ENCODE assay signal across 1 cellular context in the genomic region with DNA sequence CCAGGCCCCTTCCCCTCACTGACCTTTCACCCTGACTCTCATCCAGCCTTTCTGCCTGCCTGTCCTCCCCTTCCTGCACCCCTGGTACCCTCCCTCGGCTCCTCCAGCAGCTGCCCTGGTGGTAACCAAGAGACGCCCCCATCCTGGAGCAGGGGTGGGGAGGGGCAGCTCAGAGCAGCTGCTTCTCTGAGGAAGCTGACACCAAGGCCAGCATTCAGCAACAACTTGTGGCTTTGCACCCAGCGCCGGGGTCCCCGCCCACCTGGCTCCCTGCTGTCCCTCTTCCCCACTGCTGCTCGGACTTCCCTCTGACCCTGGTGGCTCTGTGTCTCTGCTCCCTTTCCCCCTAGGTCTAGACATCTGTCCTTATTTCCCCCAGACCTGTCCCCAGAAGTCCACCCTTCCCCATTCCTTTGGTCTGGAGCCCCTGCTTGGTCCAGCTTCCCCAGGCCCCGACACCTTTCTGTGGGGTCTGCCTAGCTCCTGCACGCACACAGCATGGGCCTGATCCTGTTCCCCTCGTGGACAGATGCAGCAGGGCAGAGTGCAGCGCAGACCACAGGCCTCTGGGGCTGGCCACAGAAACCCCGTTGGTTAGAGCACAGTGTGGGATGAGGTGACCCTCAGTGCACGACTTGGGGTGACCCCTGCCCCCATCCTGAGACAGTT.
TF ChIP-seq lines count a peak whose summit lies in the region.

No MANE protein-coding gene starts in this region.

TF ChIP-seq in HepG2, 621 proteins besides CTCF, POLR2A, EP300 and RAD21:
- no peak for TF ChIP-seq NCOA2 (CRISPR knock-in tag; IDR thresholded peaks at IDR 0.05)
- TF ChIP-seq YY1 (IDR thresholded peaks at IDR 0.05; ENCODE audit: insufficient read depth, insufficient replicate concordance, low read depth, low read length), result no peak
- peak; percentile 63 for TF ChIP-seq AGO2 (optimal IDR thresholded peaks at IDR 0.05; ENCODE audit: low read depth, low read length)
- TF ChIP-seq KDM3A (CRISPR knock-in tag; IDR thresholded peaks at IDR 0.05; ENCODE audit: low read depth), result no peak
- no peak for TF ChIP-seq ZSCAN30 (CRISPR knock-in tag; IDR thresholded peaks at IDR 0.05)
- TF ChIP-seq ZNF644 (CRISPR knock-in tag; IDR thresholded peaks at IDR 0.05; ENCODE audit: low read depth), result no peak
- TF ChIP-seq, protein P1, sequence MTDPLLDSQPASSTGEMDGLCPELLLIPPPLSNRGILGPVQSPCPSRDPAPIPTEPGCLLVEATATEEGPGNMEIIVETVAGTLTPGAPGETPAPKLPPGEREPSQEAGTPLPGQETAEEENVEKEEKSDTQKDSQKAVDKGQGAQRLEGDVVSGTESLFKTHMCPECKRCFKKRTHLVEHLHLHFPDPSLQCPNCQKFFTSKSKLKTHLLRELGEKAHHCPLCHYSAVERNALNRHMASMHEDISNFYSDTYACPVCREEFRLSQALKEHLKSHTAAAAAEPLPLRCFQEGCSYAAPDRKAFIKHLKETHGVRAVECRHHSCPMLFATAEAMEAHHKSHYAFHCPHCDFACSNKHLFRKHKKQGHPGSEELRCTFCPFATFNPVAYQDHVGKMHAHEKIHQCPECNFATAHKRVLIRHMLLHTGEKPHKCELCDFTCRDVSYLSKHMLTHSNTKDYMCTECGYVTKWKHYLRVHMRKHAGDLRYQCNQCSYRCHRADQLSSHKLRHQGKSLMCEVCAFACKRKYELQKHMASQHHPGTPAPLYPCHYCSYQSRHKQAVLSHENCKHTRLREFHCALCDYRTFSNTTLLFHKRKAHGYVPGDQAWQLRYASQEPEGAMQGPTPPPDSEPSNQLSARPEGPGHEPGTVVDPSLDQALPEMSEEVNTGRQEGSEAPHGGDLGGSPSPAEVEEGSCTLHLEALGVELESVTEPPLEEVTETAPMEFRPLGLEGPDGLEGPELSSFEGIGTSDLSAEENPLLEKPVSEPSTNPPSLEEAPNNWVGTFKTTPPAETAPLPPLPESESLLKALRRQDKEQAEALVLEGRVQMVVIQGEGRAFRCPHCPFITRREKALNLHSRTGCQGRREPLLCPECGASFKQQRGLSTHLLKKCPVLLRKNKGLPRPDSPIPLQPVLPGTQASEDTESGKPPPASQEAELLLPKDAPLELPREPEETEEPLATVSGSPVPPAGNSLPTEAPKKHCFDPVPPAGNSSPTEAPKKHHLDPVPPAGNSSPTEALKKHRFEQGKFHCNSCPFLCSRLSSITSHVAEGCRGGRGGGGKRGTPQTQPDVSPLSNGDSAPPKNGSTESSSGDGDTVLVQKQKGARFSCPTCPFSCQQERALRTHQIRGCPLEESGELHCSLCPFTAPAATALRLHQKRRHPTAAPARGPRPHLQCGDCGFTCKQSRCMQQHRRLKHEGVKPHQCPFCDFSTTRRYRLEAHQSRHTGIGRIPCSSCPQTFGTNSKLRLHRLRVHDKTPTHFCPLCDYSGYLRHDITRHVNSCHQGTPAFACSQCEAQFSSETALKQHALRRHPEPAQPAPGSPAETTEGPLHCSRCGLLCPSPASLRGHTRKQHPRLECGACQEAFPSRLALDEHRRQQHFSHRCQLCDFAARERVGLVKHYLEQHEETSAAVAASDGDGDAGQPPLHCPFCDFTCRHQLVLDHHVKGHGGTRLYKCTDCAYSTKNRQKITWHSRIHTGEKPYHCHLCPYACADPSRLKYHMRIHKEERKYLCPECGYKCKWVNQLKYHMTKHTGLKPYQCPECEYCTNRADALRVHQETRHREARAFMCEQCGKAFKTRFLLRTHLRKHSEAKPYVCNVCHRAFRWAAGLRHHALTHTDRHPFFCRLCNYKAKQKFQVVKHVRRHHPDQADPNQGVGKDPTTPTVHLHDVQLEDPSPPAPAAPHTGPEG (CRISPR knock-in tag; IDR thresholded peaks at IDR 0.05), result no peak
- TF ChIP-seq, protein P2, sequence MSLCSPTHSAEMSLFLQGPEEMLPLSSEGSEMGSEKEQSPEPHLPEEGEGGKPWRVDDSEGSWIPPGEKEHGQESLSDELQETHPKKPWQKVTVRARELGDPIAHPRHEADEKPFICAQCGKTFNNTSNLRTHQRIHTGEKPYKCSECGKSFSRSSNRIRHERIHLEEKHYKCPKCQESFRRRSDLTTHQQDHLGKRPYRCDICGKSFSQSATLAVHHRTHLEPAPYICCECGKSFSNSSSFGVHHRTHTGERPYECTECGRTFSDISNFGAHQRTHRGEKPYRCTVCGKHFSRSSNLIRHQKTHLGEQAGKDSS (CRISPR knock-in tag; IDR thresholded peaks at IDR 0.05; ENCODE audit: borderline replicate concordance, low read depth), result no peak
- TF ChIP-seq RBM22 (optimal IDR thresholded peaks at IDR 0.05; ENCODE audit: low read length), result peak; percentile 62
- no peak for TF ChIP-seq GABPB1 (CRISPR knock-in tag; IDR thresholded peaks at IDR 0.05)
- peak; percentile 28 for TF ChIP-seq AGO1 (IDR thresholded peaks at IDR 0.05; ENCODE audit: low read depth, low read length, poor library complexity, severe bottlenecking)
- no peak for TF ChIP-seq ZSCAN12 (CRISPR knock-in tag; IDR thresholded peaks at IDR 0.05)
- TF ChIP-seq, protein P3, sequence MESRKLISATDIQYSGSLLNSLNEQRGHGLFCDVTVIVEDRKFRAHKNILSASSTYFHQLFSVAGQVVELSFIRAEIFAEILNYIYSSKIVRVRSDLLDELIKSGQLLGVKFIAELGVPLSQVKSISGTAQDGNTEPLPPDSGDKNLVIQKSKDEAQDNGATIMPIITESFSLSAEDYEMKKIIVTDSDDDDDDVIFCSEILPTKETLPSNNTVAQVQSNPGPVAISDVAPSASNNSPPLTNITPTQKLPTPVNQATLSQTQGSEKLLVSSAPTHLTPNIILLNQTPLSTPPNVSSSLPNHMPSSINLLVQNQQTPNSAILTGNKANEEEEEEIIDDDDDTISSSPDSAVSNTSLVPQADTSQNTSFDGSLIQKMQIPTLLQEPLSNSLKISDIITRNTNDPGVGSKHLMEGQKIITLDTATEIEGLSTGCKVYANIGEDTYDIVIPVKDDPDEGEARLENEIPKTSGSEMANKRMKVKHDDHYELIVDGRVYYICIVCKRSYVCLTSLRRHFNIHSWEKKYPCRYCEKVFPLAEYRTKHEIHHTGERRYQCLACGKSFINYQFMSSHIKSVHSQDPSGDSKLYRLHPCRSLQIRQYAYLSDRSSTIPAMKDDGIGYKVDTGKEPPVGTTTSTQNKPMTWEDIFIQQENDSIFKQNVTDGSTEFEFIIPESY (CRISPR knock-in tag; IDR thresholded peaks at IDR 0.05), result no peak
